8 cellular contexts compared by ENCODE assay signal in the genomic region with DNA sequence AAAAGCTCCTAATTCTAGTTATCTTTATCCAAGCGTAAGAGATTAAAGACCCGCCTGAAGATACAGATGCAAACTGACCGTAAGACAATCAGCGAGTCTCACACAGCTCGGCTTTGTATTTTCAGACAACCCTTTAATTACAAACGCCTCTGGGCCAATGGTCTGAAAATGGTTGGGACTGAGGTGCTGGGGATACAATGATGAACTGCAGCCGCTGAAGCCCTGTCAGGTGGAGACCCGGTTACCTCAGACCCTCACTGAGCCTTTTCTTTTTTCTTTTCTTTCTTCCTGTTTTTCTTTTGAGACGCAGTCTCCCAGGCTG. TPM values are rescaled to one million over a fixed set of nuclear protein-coding genes. Genes with fewer than 3 reads are reported as not detected.
DNase-seq lines count a peak whose midpoint lies in the region; ATAC-seq and TF ChIP-seq lines count a peak whose summit lies in the region.

No MANE protein-coding gene starts in this region.

- TF ChIP-seq CTCF in RWPE1 (conservative IDR thresholded peaks at IDR 0.05; ENCODE audit: low read depth) (no peak), endothelial cell (IDR thresholded peaks at IDR 0.05; ENCODE audit: unreplicated experiment) (no peak)

- POLR2A ChIA-PET in RWPE1 (lab: Yijun Ruan, JAX; ENCODE audit: low non-redundant PET): no interaction called here

- peak overlapping the region; percentile 96 to 97 for H3K4me3 ChIP-seq in muscle layer of colon (ENCODE audit: low read depth in 1 of 2, low read length in 2 of 2)

- peaks cover 14% of the 10 kb centered on the region for H3K4me1 Mint-ChIP-seq in activated naive CD4-positive, alpha-beta T cell treated with anti-CD3 and anti-CD28 coated beads, Interleukin-2, amount 50 U/mL, for 24 hours
- H3K4me1 Mint-ChIP-seq in endothelial cell (ENCODE audit: unreplicated experiment): peaks cover 12% of the 10 kb centered on the region

- peaks cover under 1% of the 10 kb centered on the region for H3K36me3 ChIP-seq in muscle layer of colon (ENCODE audit: insufficient read depth, low read length)

- no peaks in the 10 kb centered on the region for H3K9me3 Mint-ChIP-seq in activated naive CD4-positive, alpha-beta T cell treated with anti-CD3 and anti-CD28 coated beads, Interleukin-2, amount 50 U/mL, for 24 hours
- H3K9me3 Mint-ChIP-seq in endothelial cell (ENCODE audit: unreplicated experiment): no peaks in the 10 kb centered on the region

- H3K27me3 ChIP-seq in muscle layer of colon (ENCODE audit: control insufficient read depth in 1 of 2, insufficient read depth in 2 of 2, low read length in 2 of 2): no peaks in the 10 kb centered on the region

- peaks cover 4% of the 10 kb centered on the region for H3K36me3 Mint-ChIP-seq in activated naive CD4-positive, alpha-beta T cell treated with anti-CD3 and anti-CD28 coated beads, Interleukin-2, amount 50 U/mL, for 24 hours
- no peaks in the 10 kb centered on the region for H3K36me3 Mint-ChIP-seq in endothelial cell (ENCODE audit: low read depth, unreplicated experiment)

- CTCF ChIA-PET in RWPE1 (lab: Yijun Ruan, JAX): interaction anchor here (0.6 to 0.7 kb wide), 2 partner anchors 28 to 38 kb away, joined by 4 to 6 read pairs; no protein-coding TSS in a partner anchor

- peak; percentile 13 for ATAC-seq in HG02938 (IDR thresholded peaks at IDR 0.05; ENCODE audit: unreplicated experiment)

- peak overlapping the region; percentile 99 for H3K4me3 Mint-ChIP-seq in activated naive CD4-positive, alpha-beta T cell treated with anti-CD3 and anti-CD28 coated beads, Interleukin-2, amount 50 U/mL, for 24 hours
- H3K4me3 Mint-ChIP-seq in endothelial cell (ENCODE audit: unreplicated experiment): peak overlapping the region; percentile 95

- H3K27ac Mint-ChIP-seq in activated naive CD4-positive, alpha-beta T cell treated with anti-CD3 and anti-CD28 coated beads, Interleukin-2, amount 50 U/mL, for 24 hours: peak overlapping the region; percentile 99
- H3K27ac Mint-ChIP-seq in endothelial cell (ENCODE audit: unreplicated experiment): peak overlapping the region; percentile 80

- H3K9me3 ChIP-seq in muscle layer of colon (ENCODE audit: low read length): no peaks in the 10 kb centered on the region

- H3K27ac ChIP-seq in RWPE1 (peak overlapping the region; percentile 76), muscle layer of colon (ENCODE audit: low read depth, low read length) (peak overlapping the region; percentile 90)

- peaks cover 10% of the 10 kb centered on the region for H3K4me1 ChIP-seq in muscle layer of colon (ENCODE audit: insufficient read depth, low read length)

- no peaks in the 10 kb centered on the region for H3K27me3 Mint-ChIP-seq in activated naive CD4-positive, alpha-beta T cell treated with anti-CD3 and anti-CD28 coated beads, Interleukin-2, amount 50 U/mL, for 24 hours
- peaks cover 2% of the 10 kb centered on the region for H3K27me3 Mint-ChIP-seq in endothelial cell (ENCODE audit: unreplicated experiment)

- peak overlapping the region; percentile 87 for H3K9ac ChIP-seq in muscle layer of colon (ENCODE audit: low read length)

- DNase-seq in activated naive CD4-positive, alpha-beta T cell treated with anti-CD3 and anti-CD28 coated beads, Interleukin-2, amount 50 U/mL, for 16 hours: no peak
- DNase-seq in RWPE1 (ENCODE audit: low spot score) (peak; percentile 12), endothelial cell (ENCODE audit: low spot score) (no peak), occipital lobe (lab: John Stamatoyannopoulos, UW) (no peak)
- no peak for DNase-seq in effector CD4-positive, alpha-beta T cell

RNA-seq across cellular contexts. Expression of a gene that starts 0.7 kb away (rescaled TPM):
- 14.4 TPM for total RNA-seq in endothelial cell (ENCODE audit: unreplicated experiment)
- total RNA-seq in occipital lobe: 20.1 TPM
